8 cellular contexts compared by ENCODE assay signal in genomic region chr7:1045038-1045726, GRCh38. TPM values are rescaled to one million over a fixed set of nuclear protein-coding genes. Genes with fewer than 3 reads are reported as not detected.
DNase-seq lines count a peak whose midpoint lies in the region; ATAC-seq and TF ChIP-seq lines count a peak whose summit lies in the region.

No MANE protein-coding gene starts in this region.

- POLR2A ChIA-PET in AG04450 (lab: Yijun Ruan, JAX): interaction anchor here (1.0 to 1.4 kb wide), 2 partner anchors 13 to 93 kb away, joined by 3 to 5 read pairs; a partner anchor contains a TSS
- POLR2A ChIA-PET in naive thymus-derived CD8-positive, alpha-beta T cell (lab: Charles Lee): interaction anchor here (0.7 to 5.4 kb wide), 8 partner anchors 9 to 136 kb away, joined by 3 to 35 read pairs (median 6); partner anchors contain the start of genes COX19 and ZFAND2A

- no peak for ATAC-seq in naive thymus-derived CD8-positive, alpha-beta T cell
- ATAC-seq in esophagus mucosa (no peak), HG03108 (IDR thresholded peaks at IDR 0.05; ENCODE audit: unreplicated experiment) (no peak), GM21526 (IDR thresholded peaks at IDR 0.05; ENCODE audit: low FRiP score, unreplicated experiment) (no peak)

- no peak for DNase-seq in AG04450 (ENCODE audit: low read depth, low spot score)
- peak in 1 of 10 donors; percentile 9 for DNase-seq in naive thymus-derived CD8-positive, alpha-beta T cell
- DNase-seq in NCI-H2029 (lab: John Stamatoyannopoulos, UW): no peak

- peak overlapping the region; percentile 86 for H3K4me3 Mint-ChIP-seq in dendritic cell treated with granulocyte-macrophage colony-stimulating factor and Interleukin-4, amounts not matched to agents 40 ng/mL and 50 ng/mL, for 4 days
- H3K4me3 Mint-ChIP-seq in naive thymus-derived CD8-positive, alpha-beta T cell: peak overlapping the region; percentile 74 to 94 (median 86)

- H3K27ac ChIP-seq in AG04450 (ENCODE audit: low read depth, low read length): no peak overlapping the region
- H3K27ac ChIP-seq in KMS-11: no peak overlapping the region

- no peak overlapping the region for H3K9ac ChIP-seq in KMS-11

- H3K9me3 ChIP-seq in AG04450 (ENCODE audit: control insufficient read depth, insufficient read depth, low read length): no peaks in the 10 kb centered on the region; the same call in 1 of the 2 replicates

- H3K36me3 Mint-ChIP-seq in dendritic cell treated with granulocyte-macrophage colony-stimulating factor and Interleukin-4, amounts not matched to agents 40 ng/mL and 50 ng/mL, for 4 days (ENCODE audit: low read depth): peaks cover 26% of the 10 kb centered on the region
- H3K36me3 Mint-ChIP-seq in naive thymus-derived CD8-positive, alpha-beta T cell: no peaks in the 10 kb centered on the region

- peak overlapping the region; percentile 76 for H3K4me2 ChIP-seq in KMS-11

- peaks cover 28% of the 10 kb centered on the region for H3K4me1 ChIP-seq in KMS-11 (ENCODE audit: low read depth, poor library complexity, severe bottlenecking)

- no peak overlapping the region for H2AFZ ChIP-seq in KMS-11 (ENCODE audit: low read depth)

- 0 out of 2 replicates have a peak, but pooled peaks cover 5% of the 10 kb centered on the region for H4K20me1 ChIP-seq in KMS-11 (ENCODE audit: insufficient read depth)

- H3K27me3 Mint-ChIP-seq in dendritic cell treated with granulocyte-macrophage colony-stimulating factor and Interleukin-4, amounts not matched to agents 40 ng/mL and 50 ng/mL, for 4 days: peaks cover 38% of the 10 kb centered on the region
- peaks cover 0 to 19% (median 0%) of the 10 kb centered on the region in 5 donors for H3K27me3 Mint-ChIP-seq in naive thymus-derived CD8-positive, alpha-beta T cell

- no peaks in the 10 kb centered on the region for H3K9me3 Mint-ChIP-seq in dendritic cell treated with granulocyte-macrophage colony-stimulating factor and Interleukin-4, amounts not matched to agents 40 ng/mL and 50 ng/mL, for 4 days
- no peaks in the 10 kb centered on the region for H3K9me3 Mint-ChIP-seq in naive thymus-derived CD8-positive, alpha-beta T cell

- H3K27ac Mint-ChIP-seq in dendritic cell treated with granulocyte-macrophage colony-stimulating factor and Interleukin-4, amounts not matched to agents 40 ng/mL and 50 ng/mL, for 4 days: peak overlapping the region; percentile 88
- peak overlapping the region; percentile 23 to 93 (median 76) for H3K27ac Mint-ChIP-seq in naive thymus-derived CD8-positive, alpha-beta T cell

- no peaks in the 10 kb centered on the region for H3K79me2 ChIP-seq in KMS-11 (ENCODE audit: insufficient read depth, low read depth)

- intact Hi-C loops in dendritic cell treated with granulocyte-macrophage colony-stimulating factor and Interleukin-4, amounts not matched to agents 40 ng/mL and 50 ng/mL, for 4 days (cut with micrococcal nuclease): no loop called here

- H3K4me3 ChIP-seq in AG04450 (ENCODE audit: low read depth, low read length) (peak overlapping the region; percentile 62), KMS-11 (IDR thresholded peaks at IDR 0.05; ENCODE audit: insufficient read depth, low read depth, low read length) (no peak overlapping the region)

- CTCF ChIA-PET in AG04450 (lab: Charles Lee): interaction anchor here (0.9 to 2.4 kb wide), 4 partner anchors 14 to 134 kb away, joined by 3 to 11 read pairs (median 4); no protein-coding TSS in a partner anchor

- no peak for TF ChIP-seq CTCF in AG04450 (IDR thresholded peaks at IDR 0.05; ENCODE audit: low read depth, low read length)
- no peak for TF ChIP-seq CTCF in KMS-11 (conservative IDR thresholded peaks at IDR 0.05; ENCODE audit: low read depth, low read length)

- H3K36me3 ChIP-seq in KMS-11 (ENCODE audit: insufficient read depth): no peaks in the 10 kb centered on the region

- H3K27me3 ChIP-seq in AG04450 (ENCODE audit: control insufficient read depth, insufficient read depth, low read length) (no peaks in the 10 kb centered on the region), KMS-11 (ENCODE audit: insufficient read depth, low read depth) (no peaks in the 10 kb centered on the region)

- H3K4me1 Mint-ChIP-seq in dendritic cell treated with granulocyte-macrophage colony-stimulating factor and Interleukin-4, amounts not matched to agents 40 ng/mL and 50 ng/mL, for 4 days (ENCODE audit: low read depth): peaks cover 74% of the 10 kb centered on the region
- H3K4me1 Mint-ChIP-seq in naive thymus-derived CD8-positive, alpha-beta T cell: peaks cover 27 to 71% (median 66%) of the 10 kb centered on the region in 4 donors

RNA-seq across cellular contexts. Expression of gene GPR146, which starts 0.8 kb away (rescaled TPM):
- polyA plus RNA-seq in AG04450 (2011; rRNA removed): 0.50 and 0.69 TPM in 2 replicates
- polyA minus RNA-seq in AG04450 (2011; rRNA and poly(A)+ RNA removed): 0.09 TPM in 1 of 2 replicates, not detected in the other
- total RNA-seq in naive thymus-derived CD8-positive, alpha-beta T cell: 1 to 10 TPM; 7.0 to 9.5 TPM
- 1 to 10 TPM; 1.4 to 3.8 (median 2.5) TPM for polyA plus RNA-seq in naive thymus-derived CD8-positive, alpha-beta T cell
- 2.3 TPM for total RNA-seq in esophagus mucosa

RNA-seq across cellular contexts. Expression of gene GPER1, which starts 42.7 kb away (rescaled TPM):
- 1.4 and 1.8 TPM in 2 replicates for polyA plus RNA-seq in AG04450 (2011; rRNA removed)
- polyA minus RNA-seq in AG04450 (2011; rRNA and poly(A)+ RNA removed): 2.5 and 2.9 TPM in 2 replicates
- under 1 TPM in 1 of 2 experiments, not detected in 1; 0.25 TPM for total RNA-seq in naive thymus-derived CD8-positive, alpha-beta T cell
- polyA plus RNA-seq in naive thymus-derived CD8-positive, alpha-beta T cell: under 1 TPM in 1 of 3 donors, not detected in 2; 0.11 TPM
- total RNA-seq in esophagus mucosa: 1.6 TPM
